Comparison of ENCODE assay signal across 30 cellular contexts in the genomic region with DNA sequence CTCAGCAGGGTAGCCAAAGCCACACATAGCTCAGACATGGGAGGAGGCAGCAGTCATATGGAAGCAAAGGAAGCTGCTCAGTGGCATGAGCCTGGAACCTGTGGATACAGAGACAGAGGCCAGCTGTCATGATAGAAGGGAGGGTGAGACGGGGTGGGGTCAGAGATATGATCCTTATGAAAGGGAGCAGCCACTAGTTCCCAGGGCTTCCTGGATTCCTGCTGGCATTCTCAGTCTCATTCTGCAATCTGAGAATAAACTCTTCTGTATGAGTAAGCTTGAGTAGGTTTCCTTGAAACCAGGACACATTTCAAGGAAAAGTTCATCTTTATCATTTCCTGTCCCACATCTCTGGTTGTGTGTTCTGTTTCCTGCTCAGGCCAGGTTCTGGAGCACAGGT.
DNase-seq lines count a peak whose midpoint lies in the region; ATAC-seq and TF ChIP-seq lines count a peak whose summit lies in the region.
"Had no signal": no experiment of that assay in that cellular context is flagged by ENCODE, and none has a peak within 500 bp of the region (broad histone marks: within the 10 kb centered on the region; RNA-seq: fewer than 3 reads in every experiment).

No MANE protein-coding gene starts in this region.

- H3K4me1 Mint-ChIP-seq in HFFc6 (ENCODE audit: low read depth), result peaks cover 35% of the 10 kb centered on the region
- peaks cover 4% of the 10 kb centered on the region for H3K4me1 Mint-ChIP-seq in activated T-helper 1 cell treated with anti-CD3 and anti-CD28 coated beads, Interleukin-12 subunit alpha, Interleukin-12 subunit beta, Interleukin-2, Interleukin-4 antibody, amounts not matched to agents 30 ng/mL and 10 ng/mL and 1 ng/mL, durations not matched to agents 14 hours and 24 hours and 36 hours (ENCODE audit: low read depth)
- H3K4me1 Mint-ChIP-seq: activated CD4-positive, alpha-beta T cell treated with anti-CD3 and anti-CD28 coated beads, Interleukin-2, amount 10 ng/mL, durations not matched to agents 24 days and 14 days; CD8-positive, alpha-beta memory T cell; IgD-negative memory B cell; mesothelial cell of epicardium; naive B cell had no signal

- no peak for TF ChIP-seq CTCF in HFFc6 (IDR thresholded peaks at IDR 0.05)
- TF ChIP-seq CTCF in choroid plexus epithelial cell (conservative IDR thresholded peaks at IDR 0.05; ENCODE audit: low read depth, low read length), result no peak

- H3K27ac Mint-ChIP-seq in HFFc6, result peak overlapping the region; percentile 72
- no peak overlapping the region for H3K27ac Mint-ChIP-seq in activated T-helper 1 cell treated with anti-CD3 and anti-CD28 coated beads, Interleukin-12 subunit alpha, Interleukin-12 subunit beta, Interleukin-2, Interleukin-4 antibody, amounts not matched to agents 30 ng/mL and 10 ng/mL and 1 ng/mL, durations not matched to agents 14 hours and 24 hours and 36 hours
- H3K27ac Mint-ChIP-seq: activated CD4-positive, alpha-beta T cell treated with anti-CD3 and anti-CD28 coated beads, Interleukin-2, amount 10 ng/mL, durations not matched to agents 24 days and 14 days; activated naive CD8-positive, alpha-beta T cell treated with anti-CD3 and anti-CD28 coated beads, Interleukin-2, amount 10 ng/mL, durations not matched to agents 7 days and 5 days; CD8-positive, alpha-beta memory T cell; dendritic cell treated with granulocyte-macrophage colony-stimulating factor and Interleukin-4, amounts not matched to agents 40 ng/mL and 50 ng/mL, for 4 days; IgD-negative memory B cell; mesothelial cell of epicardium; stimulated activated naive CD8-positive, alpha-beta T cell treated with anti-CD3 and anti-CD28 coated beads, Interleukin-15, Interleukin-2, amounts not matched to agents 100 ng/mL and 50 ng/mL, for 24 hours had no signal

- H3K4me3 Mint-ChIP-seq in HFFc6, result no peak overlapping the region
- no peak overlapping the region for H3K4me3 Mint-ChIP-seq in activated T-helper 1 cell treated with anti-CD3 and anti-CD28 coated beads, Interleukin-12 subunit alpha, Interleukin-12 subunit beta, Interleukin-2, Interleukin-4 antibody, amounts not matched to agents 30 ng/mL and 10 ng/mL and 1 ng/mL, durations not matched to agents 14 hours and 24 hours and 36 hours
- H3K4me3 Mint-ChIP-seq: activated CD4-positive, alpha-beta T cell treated with anti-CD3 and anti-CD28 coated beads, Interleukin-2, amount 10 ng/mL, durations not matched to agents 24 days and 14 days; activated naive CD8-positive, alpha-beta T cell treated with anti-CD3 and anti-CD28 coated beads, Interleukin-2, amount 10 ng/mL, durations not matched to agents 7 days and 5 days; CD8-positive, alpha-beta memory T cell; dendritic cell treated with granulocyte-macrophage colony-stimulating factor and Interleukin-4, amounts not matched to agents 40 ng/mL and 50 ng/mL, for 4 days; mesothelial cell of epicardium; naive B cell; stimulated activated naive CD8-positive, alpha-beta T cell treated with anti-CD3 and anti-CD28 coated beads, Interleukin-15, Interleukin-2, amounts not matched to agents 100 ng/mL and 50 ng/mL, for 24 hours had no signal

- no peak overlapping the region for H3K4me3 ChIP-seq in choroid plexus epithelial cell (ENCODE audit: low read depth, low read length)
- H3K4me3 ChIP-seq: A549, ascending aorta, esophagus muscularis mucosa, right lobe of liver, testis had no signal

- intact Hi-C loops in activated T-helper 1 cell treated with anti-CD3 and anti-CD28 coated beads, Interleukin-12 subunit alpha, Interleukin-12 subunit beta, Interleukin-2, Interleukin-4 antibody, amounts not matched to agents 30 ng/mL and 10 ng/mL and 1 ng/mL, durations not matched to agents 14 hours and 24 hours and 36 hours (cut with micrococcal nuclease), result no loop called here
- intact Hi-C loops in left cardiac atrium (cut with DNase I), result no loop called here

- DNase-seq in AG08396 (ENCODE audit: low spot score) (peak; percentile 35), HFFc6 (peak; percentile 58), choroid plexus epithelial cell (ENCODE audit: low read depth) (peak; percentile 18), kidney tubule cell (ENCODE audit: low spot score) (peak; percentile 30), left cardiac atrium (no peak)
- no peak for DNase-seq in activated T-helper 1 cell treated with anti-CD3 and anti-CD28 coated beads, Interleukin-12 subunit alpha, Interleukin-12 subunit beta, Interleukin-2, Interleukin-4 antibody, amounts not matched to agents 30 ng/mL and 10 ng/mL and 1 ng/mL, durations not matched to agents 14 hours and 24 hours and 36 hours (ENCODE audit: low spot score)
- no peak for DNase-seq in activated CD4-positive, alpha-beta T cell treated with anti-CD3 and anti-CD28 coated beads, Interleukin-2, amount 50 U/mL, for 1 hour
- DNase-seq: activated CD4-positive, alpha-beta T cell treated with anti-CD3 and anti-CD28 coated beads, Interleukin-2, amount 10 ng/mL, durations not matched to agents 24 days and 14 days; activated gamma-delta T cell; activated naive CD8-positive, alpha-beta T cell treated with anti-CD3 and anti-CD28 coated beads, Interleukin-2, amount 10 ng/mL, durations not matched to agents 7 days and 5 days; BE2C; CD8-positive, alpha-beta memory T cell; central memory CD4-positive, alpha-beta T cell; left ventricle myocardium superior; naive B cell; NCI-H1092; NCI-H1694; right lobe of liver; SIG-M5; stimulated activated CD8-positive, alpha-beta memory T cell treated with anti-CD3 and anti-CD28 coated beads, Interleukin-4, amount 100 ng/mL, for 48 hours; testis had no signal

- H3K36me3 Mint-ChIP-seq in HFFc6 (ENCODE audit: low read depth), result no peaks in the 10 kb centered on the region; the same call in 1 of the 2 replicates
- no peaks in the 10 kb centered on the region for H3K36me3 Mint-ChIP-seq in activated T-helper 1 cell treated with anti-CD3 and anti-CD28 coated beads, Interleukin-12 subunit alpha, Interleukin-12 subunit beta, Interleukin-2, Interleukin-4 antibody, amounts not matched to agents 30 ng/mL and 10 ng/mL and 1 ng/mL, durations not matched to agents 14 hours and 24 hours and 36 hours (ENCODE audit: low read depth)
- H3K36me3 Mint-ChIP-seq: activated naive CD8-positive, alpha-beta T cell treated with anti-CD3 and anti-CD28 coated beads, Interleukin-2, amount 10 ng/mL, durations not matched to agents 7 days and 5 days; CD8-positive, alpha-beta memory T cell; IgD-negative memory B cell; mesothelial cell of epicardium; naive B cell had no signal

- peaks cover 4% of the 10 kb centered on the region for H3K27me3 Mint-ChIP-seq in HFFc6 (ENCODE audit: insufficient read depth)
- no peaks in the 10 kb centered on the region for H3K27me3 Mint-ChIP-seq in activated T-helper 1 cell treated with anti-CD3 and anti-CD28 coated beads, Interleukin-12 subunit alpha, Interleukin-12 subunit beta, Interleukin-2, Interleukin-4 antibody, amounts not matched to agents 30 ng/mL and 10 ng/mL and 1 ng/mL, durations not matched to agents 14 hours and 24 hours and 36 hours (ENCODE audit: insufficient read depth)
- H3K27me3 Mint-ChIP-seq: activated CD4-positive, alpha-beta T cell treated with anti-CD3 and anti-CD28 coated beads, Interleukin-2, amount 10 ng/mL, durations not matched to agents 24 days and 14 days; activated naive CD8-positive, alpha-beta T cell treated with anti-CD3 and anti-CD28 coated beads, Interleukin-2, amount 10 ng/mL, durations not matched to agents 7 days and 5 days; dendritic cell treated with granulocyte-macrophage colony-stimulating factor and Interleukin-4, amounts not matched to agents 40 ng/mL and 50 ng/mL, for 4 days; IgD-negative memory B cell had no signal

- ATAC-seq in left cardiac atrium (no peak), GM19023 (IDR thresholded peaks at IDR 0.05; ENCODE audit: unreplicated experiment) (no peak)
- ATAC-seq: A549, HCT116, left ventricle myocardium superior, right lobe of liver had no signal

- no peaks in the 10 kb centered on the region for H3K9me3 Mint-ChIP-seq in HFFc6
- peaks cover 3% of the 10 kb centered on the region for H3K9me3 Mint-ChIP-seq in activated T-helper 1 cell treated with anti-CD3 and anti-CD28 coated beads, Interleukin-12 subunit alpha, Interleukin-12 subunit beta, Interleukin-2, Interleukin-4 antibody, amounts not matched to agents 30 ng/mL and 10 ng/mL and 1 ng/mL, durations not matched to agents 14 hours and 24 hours and 36 hours
- H3K9me3 Mint-ChIP-seq: activated naive CD8-positive, alpha-beta T cell treated with anti-CD3 and anti-CD28 coated beads, Interleukin-2, amount 10 ng/mL, durations not matched to agents 7 days and 5 days; IgD-negative memory B cell; mesothelial cell of epicardium had no signal

Comparison
In these comparisons a context has a peak if more than half of its experiments do, and no peak if none do; other contexts are left out.
1. DNase-seq: peak in AG08396 (single experiment), HFFc6 (single experiment), choroid plexus epithelial cell (single experiment) and kidney tubule cell (single experiment); none in activated T-helper 1 cell treated with anti-CD3 and anti-CD28 coated beads, Interleukin-12 subunit alpha, Interleukin-12 subunit beta, Interleukin-2, Interleukin-4 antibody, amounts not matched to agents 30 ng/mL and 10 ng/mL and 1 ng/mL, durations not matched to agents 14 hours and 24 hours and 36 hours (single experiment), activated CD4-positive, alpha-beta T cell treated with anti-CD3 and anti-CD28 coated beads, Interleukin-2, amount 50 U/mL, for 1 hour (single experiment) and left cardiac atrium (single experiment).